15 cellular contexts compared by ENCODE assay signal in the genomic region with DNA sequence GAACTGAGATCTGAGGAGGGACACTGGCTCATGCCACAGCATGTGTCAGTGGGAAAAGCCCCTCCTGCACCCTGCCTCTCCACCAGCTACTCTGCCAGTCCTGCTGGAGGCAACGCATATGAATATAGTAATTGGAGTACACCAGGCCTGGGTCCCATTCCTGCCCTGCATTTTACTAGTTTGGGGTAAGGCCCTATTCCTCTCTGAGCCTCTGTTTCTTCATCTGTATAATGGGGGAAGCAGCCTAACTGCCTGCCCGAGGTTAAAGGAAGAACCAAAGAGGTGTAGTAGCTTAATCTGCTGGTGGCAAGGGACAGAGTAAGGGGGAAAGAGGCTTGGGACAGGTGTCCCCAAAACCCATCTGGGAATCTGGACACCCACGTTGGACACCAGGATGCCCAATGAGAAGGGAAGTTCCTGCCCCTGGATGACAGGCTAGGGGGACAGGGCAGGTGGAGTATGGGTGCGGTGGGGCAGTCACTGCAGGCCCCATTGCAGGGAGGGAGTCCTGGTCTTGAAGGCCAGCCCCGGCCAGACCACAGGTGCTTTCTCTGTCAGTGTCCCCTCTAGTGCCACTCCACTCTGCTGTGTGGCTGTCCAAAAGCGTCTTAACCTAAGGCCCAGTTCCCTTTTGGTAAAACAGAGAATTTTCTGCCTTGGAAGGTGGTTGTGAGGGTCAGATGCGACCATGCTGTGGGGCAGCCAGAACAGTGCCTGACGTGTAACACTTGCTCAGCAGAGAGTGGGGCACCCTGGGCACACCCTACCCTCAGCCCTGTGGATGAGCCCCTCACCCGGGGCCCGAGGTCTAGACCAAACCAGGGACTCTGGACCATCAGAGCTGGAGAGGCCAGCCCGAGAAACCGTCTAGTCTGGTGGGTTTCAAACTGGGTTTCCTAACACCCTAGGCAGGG. TPM values are rescaled to one million over a fixed set of nuclear protein-coding genes. Genes with fewer than 3 reads are reported as not detected.
DNase-seq lines count a peak whose midpoint lies in the region; ATAC-seq and TF ChIP-seq lines count a peak whose summit lies in the region.
"Had no signal": no experiment of that assay in that cellular context is flagged by ENCODE, and none has a peak within 500 bp of the region (broad histone marks: within the 10 kb centered on the region; RNA-seq: fewer than 3 reads in every experiment).

No MANE protein-coding gene starts in this region.

- H3K79me2 ChIP-seq in neural progenitor cell (ENCODE audit: low read depth) = peaks cover 60% of the 10 kb centered on the region
- H3K79me2 ChIP-seq in GM23338 (replicated peaks; ENCODE audit: insufficient read depth) = peaks cover 51% of the 10 kb centered on the region

- H3K9me3 Mint-ChIP-seq in neural progenitor cell = peaks cover 19% of the 10 kb centered on the region
- H3K9me3 Mint-ChIP-seq in GM23338 = peaks cover 31% of the 10 kb centered on the region
- H3K9me3 Mint-ChIP-seq: CD8-positive, alpha-beta T cell had no signal

- no peak overlapping the region for H3K9ac ChIP-seq in neural progenitor cell

- H3K9me2 ChIP-seq in GM23338 (ENCODE audit: insufficient read depth) = no peaks in the 10 kb centered on the region

- H3K9me3 ChIP-seq in breast epithelium (no peaks in the 10 kb centered on the region), neural progenitor cell (ENCODE audit: low read depth) (no peaks in the 10 kb centered on the region), tibial nerve (peaks cover 0 to 6% (median 0%) of the 10 kb centered on the region in 4 donors)
- H3K9me3 ChIP-seq: colonic mucosa had no signal

- TF ChIP-seq EP300 in tibial nerve (IDR thresholded peaks at IDR 0.05) = no peak

- no peak for ATAC-seq in GM23338
- ATAC-seq: CD8-positive, alpha-beta T cell; esophagus mucosa had no signal

- peak overlapping the region; percentile 57 to 72 for H3K27ac ChIP-seq in breast epithelium
- no peak overlapping the region for H3K27ac ChIP-seq in neural progenitor cell
- peak overlapping the region in 3 of 4 donors; percentile 21 to 77 (median 75) for H3K27ac ChIP-seq in tibial nerve
- H3K27ac ChIP-seq in GM23338 (ENCODE audit: low read depth) = no peak overlapping the region
- H3K27ac ChIP-seq: colonic mucosa had no signal

- peaks cover 38% of the 10 kb centered on the region for H3K4me1 Mint-ChIP-seq in neural progenitor cell
- H3K4me1 Mint-ChIP-seq in GM23338 = peaks cover 43% of the 10 kb centered on the region

- H3K36me3 ChIP-seq in breast epithelium = no peaks in the 10 kb centered on the region
- no peaks in the 10 kb centered on the region for H3K36me3 ChIP-seq in neural progenitor cell
- peaks cover 0 to 26% (median 0%) of the 10 kb centered on the region in 3 donors for H3K36me3 ChIP-seq in tibial nerve
- H3K36me3 ChIP-seq in GM23338 (ENCODE audit: insufficient read depth) = peaks cover 5% of the 10 kb centered on the region; the same call in 1 of the 2 replicates
- H3K36me3 ChIP-seq: colonic mucosa had no signal

- peaks cover 8% of the 10 kb centered on the region for H3K27me3 Mint-ChIP-seq in neural progenitor cell (ENCODE audit: insufficient read depth, low read depth)
- H3K27me3 Mint-ChIP-seq in GM23338 (ENCODE audit: insufficient read depth, low read depth, poor library complexity) = peaks cover 8% of the 10 kb centered on the region

- TF ChIP-seq CTCF in breast epithelium (IDR thresholded peaks at IDR 0.05) = no peak
- no peak for TF ChIP-seq CTCF in neural progenitor cell (IDR thresholded peaks at IDR 0.05)
- no peak for TF ChIP-seq CTCF in tibial nerve (IDR thresholded peaks at IDR 0.05)
- no peak for TF ChIP-seq CTCF in GM23338 (conservative IDR thresholded peaks at IDR 0.05; ENCODE audit: low read depth in 2 of 2)

- H3K4me1 ChIP-seq in breast epithelium (peaks cover 5 to 26% of the 10 kb centered on the region in 2 donors), neural progenitor cell (peaks cover 18% of the 10 kb centered on the region), tibial nerve (peaks cover 0 to 95% (median 24%) of the 10 kb centered on the region in 4 donors), GM23338 (ENCODE audit: insufficient read depth) (peaks cover 16% of the 10 kb centered on the region)

- H3K36me3 Mint-ChIP-seq in neural progenitor cell (peaks cover 34% of the 10 kb centered on the region), GM23338 (ENCODE audit: low read depth) (peaks cover 47% of the 10 kb centered on the region)
- H3K36me3 Mint-ChIP-seq: CD8-positive, alpha-beta T cell had no signal

- peaks cover 27% of the 10 kb centered on the region for H3F3A ChIP-seq in neural progenitor cell (ENCODE audit: low read depth)
- no peaks in the 10 kb centered on the region for H3F3A ChIP-seq in GM23338 (replicated peaks; ENCODE audit: low read depth)

- H3K4me3 ChIP-seq in breast epithelium (peak overlapping the region in 1 of 3 donors; percentile 43), neural progenitor cell (no peak overlapping the region), tibial nerve (no peak overlapping the region), GM23338 (no peak overlapping the region)
- H3K4me3 ChIP-seq: colonic mucosa had no signal

- H3K27me3 ChIP-seq in breast epithelium = no peaks in the 10 kb centered on the region
- H3K27me3 ChIP-seq in neural progenitor cell = no peaks in the 10 kb centered on the region
- H3K27me3 ChIP-seq in tibial nerve = no peaks in the 10 kb centered on the region
- no peaks in the 10 kb centered on the region for H3K27me3 ChIP-seq in GM23338 (ENCODE audit: insufficient read depth)
- H3K27me3 ChIP-seq: colonic mucosa had no signal

- TF ChIP-seq POLR2A in breast epithelium (IDR thresholded peaks at IDR 0.05) (no peak), tibial nerve (IDR thresholded peaks at IDR 0.05) (no peak)

- no peak overlapping the region for H3K4me3 Mint-ChIP-seq in neural progenitor cell
- H3K4me3 Mint-ChIP-seq in GM23338 = no peak overlapping the region
- H3K4me3 Mint-ChIP-seq: CD8-positive, alpha-beta T cell had no signal

- intact Hi-C loops in breast epithelium (cut with DNase I; ENCODE audit: low total_unique reads) = loop anchor here (1.0 kb wide), 1 partner anchor 60 kb away; no protein-coding TSS in a partner anchor

- peak; percentile 48 for DNase-seq in activated CD8-positive, alpha-beta memory T cell treated with anti-CD3 and anti-CD28 coated beads for 24 hours
- no peak for DNase-seq in activated CD8-positive, alpha-beta memory T cell treated with anti-CD3 and anti-CD28 coated beads, Interleukin-2, amount 50 U/mL, for 4 hours
- DNase-seq in breast epithelium (ENCODE audit: low spot score in 2 of 2) (peak in 1 of 2 donors; percentile 14), neural progenitor cell (ENCODE audit: low spot score) (no peak), tibial nerve (ENCODE audit: low spot score in 2 of 2) (no peak), GM19238 (ENCODE audit: insufficient read length, low spot score) (no peak), MV-4-11 (lab: John Stamatoyannopoulos, UW) (no peak), GM23338 (ENCODE audit: low spot score) (no peak)
- DNase-seq: activated gamma-delta T cell treated with Interleukin-2 at 50 U/mL for 16 hours; aorta; colonic mucosa; RPMI8226; stimulated activated CD4-positive, alpha-beta T cell treated with anti-CD3 and anti-CD28 coated beads, Interleukin-1b, Interleukin-23, amount 100 ng/mL, for 48 hours had no signal

- H3K27ac Mint-ChIP-seq in neural progenitor cell (peak overlapping the region; percentile 57), GM23338 (no peak overlapping the region)
- H3K27ac Mint-ChIP-seq: CD8-positive, alpha-beta T cell had no signal

- H3K4me2 ChIP-seq in neural progenitor cell (peak overlapping the region; percentile 72), GM23338 (no peak overlapping the region)

- H4K20me1 ChIP-seq in neural progenitor cell (ENCODE audit: low read depth) (peaks cover 70% of the 10 kb centered on the region), GM23338 (replicated peaks; ENCODE audit: insufficient read depth) (peaks cover 3% of the 10 kb centered on the region; the same call in 1 of the 2 replicates)

- no peak overlapping the region for H2AFZ ChIP-seq in neural progenitor cell (replicated peaks)
- no peak overlapping the region for H2AFZ ChIP-seq in GM23338

- WGBS in tibial nerve, 2 donors = 90 to 95% methylated on average over 11 to 12 of the region's 12 CpGs

TF ChIP-seq in GM23338, 12 proteins besides CTCF, POLR2A, EP300 and RAD21 (continues in another document):
- TF ChIP-seq, protein P1, sequence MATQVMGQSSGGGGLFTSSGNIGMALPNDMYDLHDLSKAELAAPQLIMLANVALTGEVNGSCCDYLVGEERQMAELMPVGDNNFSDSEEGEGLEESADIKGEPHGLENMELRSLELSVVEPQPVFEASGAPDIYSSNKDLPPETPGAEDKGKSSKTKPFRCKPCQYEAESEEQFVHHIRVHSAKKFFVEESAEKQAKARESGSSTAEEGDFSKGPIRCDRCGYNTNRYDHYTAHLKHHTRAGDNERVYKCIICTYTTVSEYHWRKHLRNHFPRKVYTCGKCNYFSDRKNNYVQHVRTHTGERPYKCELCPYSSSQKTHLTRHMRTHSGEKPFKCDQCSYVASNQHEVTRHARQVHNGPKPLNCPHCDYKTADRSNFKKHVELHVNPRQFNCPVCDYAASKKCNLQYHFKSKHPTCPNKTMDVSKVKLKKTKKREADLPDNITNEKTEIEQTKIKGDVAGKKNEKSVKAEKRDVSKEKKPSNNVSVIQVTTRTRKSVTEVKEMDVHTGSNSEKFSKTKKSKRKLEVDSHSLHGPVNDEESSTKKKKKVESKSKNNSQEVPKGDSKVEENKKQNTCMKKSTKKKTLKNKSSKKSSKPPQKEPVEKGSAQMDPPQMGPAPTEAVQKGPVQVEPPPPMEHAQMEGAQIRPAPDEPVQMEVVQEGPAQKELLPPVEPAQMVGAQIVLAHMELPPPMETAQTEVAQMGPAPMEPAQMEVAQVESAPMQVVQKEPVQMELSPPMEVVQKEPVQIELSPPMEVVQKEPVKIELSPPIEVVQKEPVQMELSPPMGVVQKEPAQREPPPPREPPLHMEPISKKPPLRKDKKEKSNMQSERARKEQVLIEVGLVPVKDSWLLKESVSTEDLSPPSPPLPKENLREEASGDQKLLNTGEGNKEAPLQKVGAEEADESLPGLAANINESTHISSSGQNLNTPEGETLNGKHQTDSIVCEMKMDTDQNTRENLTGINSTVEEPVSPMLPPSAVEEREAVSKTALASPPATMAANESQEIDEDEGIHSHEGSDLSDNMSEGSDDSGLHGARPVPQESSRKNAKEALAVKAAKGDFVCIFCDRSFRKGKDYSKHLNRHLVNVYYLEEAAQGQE (IDR thresholded peaks at IDR 0.05; ENCODE audit: unreplicated experiment) = no peak

RNA-seq across cellular contexts. Expression of gene TSKU, which starts 11.5 kb away (rescaled TPM):
- total RNA-seq in breast epithelium (100 to 1,000 TPM in 1 of 3 donors, 10 to 100 TPM in 2; 51.1 to 360 (median 65.1) TPM), neural progenitor cell (ENCODE audit: low replicate concordance) (7.1 and 22.8 TPM in 2 replicates), tibial nerve (100 to 1,000 TPM; 140 to 385 (median 202) TPM)
- 31.1 and 33.8 TPM in 2 replicates for total RNA-seq in GM23338 (2014; rRNA removed; shearing (Covaris generic))
- polyA plus RNA-seq in GM23338 (2016; fragmentation: Nextera tagmentation; extraction: Ambion mirVana) = 9.0 and 11.7 TPM in 2 replicates
- total RNA-seq: CD8-positive, alpha-beta T cell had no signal

Comparison
In these comparisons a context has a peak if more than half of its experiments do, and no peak if none do; other contexts are left out.
1. H3K27ac ChIP-seq: peak in breast epithelium (2 of 2) and tibial nerve (3 of 4); none in neural progenitor cell (single experiment) and GM23338 (single experiment).